In genomic region chr15:43190178-43190577, GRCh38 we compare ENCODE assay signal across 27 cellular contexts. TPM values are rescaled to one million over a fixed set of nuclear protein-coding genes. Genes with fewer than 3 reads are reported as not detected.
A peak's percentile ranks its signal among the peaks of the same experiment; 100 is the strongest.
DNase-seq lines count a peak whose midpoint lies in the region; ATAC-seq and TF ChIP-seq lines count a peak whose summit lies in the region.
"Had no signal": no experiment of that assay in that cellular context is flagged by ENCODE, and none has a peak within 500 bp of the region (broad histone marks: within the 10 kb centered on the region; RNA-seq: fewer than 3 reads in every experiment).

No MANE protein-coding gene starts in this region.

- no peak overlapping the region for H2AFZ ChIP-seq in IMR-90 (replicated peaks; ENCODE audit: low read length, poor library complexity)
- H2AFZ ChIP-seq: GM23338 had no signal

- H3K27me3 Mint-ChIP-seq in activated CD8-positive, alpha-beta T cell treated with anti-CD3 and anti-CD28 coated beads for 36 hours = no peaks in the 10 kb centered on the region
- H3K27me3 Mint-ChIP-seq: activated naive CD8-positive, alpha-beta T cell; stimulated activated memory B cell treated with anti-CD40 and anti-IgM and Interleukin-4, amounts not matched to agents 10 μg/mL and 1 μg/mL and 100 μg/mL, for 72 hours had no signal

- no peak overlapping the region for H3K56ac ChIP-seq in IMR-90 (ENCODE audit: extremely low read depth, insufficient read depth, low read length)

- no peak overlapping the region for H2BK15ac ChIP-seq in IMR-90 (ENCODE audit: low read depth, low read length)

- no peak for ATAC-seq in IMR-90 (ENCODE audit: low read depth)
- peak in 7 of 8 donors; percentile 21 to 80 (median 65) for ATAC-seq in heart right ventricle
- ATAC-seq in GM18870 (IDR thresholded peaks at IDR 0.05; ENCODE audit: unreplicated experiment) = no peak
- no peak for ATAC-seq in activated CD8-positive, alpha-beta T cell treated with anti-CD3 and anti-CD28 coated beads for 36 hours
- ATAC-seq: GM23338; stimulated activated memory B cell treated with anti-CD40 and anti-IgM and Interleukin-4, amounts not matched to agents 10 μg/mL and 1 μg/mL and 100 μg/mL, for 72 hours had no signal

- no peak overlapping the region for H3K9ac ChIP-seq in IMR-90 (ENCODE audit: low read depth, low read length)

- H4K8ac ChIP-seq in IMR-90 (ENCODE audit: low read depth in 2 of 2, low read length in 2 of 2) = no peak overlapping the region

- H4K20me1 ChIP-seq in IMR-90 (ENCODE audit: insufficient read depth, low read length) = no peaks in the 10 kb centered on the region

- H3K36me3 ChIP-seq in IMR-90 (ENCODE audit: control insufficient read depth, insufficient read depth, low read length) (peaks cover 21% of the 10 kb centered on the region), heart right ventricle (peaks cover 0 to 71% (median 44%) of the 10 kb centered on the region in 9 donors), prostate gland (peaks cover 0 to 2% of the 10 kb centered on the region in 2 donors)

- H3K9me1 ChIP-seq in IMR-90 (ENCODE audit: insufficient read depth, low read length) = no peaks in the 10 kb centered on the region; the same call in 1 of the 2 replicates

- H3K9me3 ChIP-seq in IMR-90 (ENCODE audit: control insufficient read depth, insufficient read depth, low read length) (no peaks in the 10 kb centered on the region), heart right ventricle (no peaks in the 10 kb centered on the region), prostate gland (no peaks in the 10 kb centered on the region)
- H3K9me3 ChIP-seq: esophagus squamous epithelium, Peyer's patch, SJSA1, vagina had no signal

- POLR2A ChIA-PET in IMR-90 (lab: Charles Lee; ENCODE audit: unreplicated experiment) = no interaction called here
- POLR2A ChIA-PET in activated CD8-positive, alpha-beta T cell treated with anti-CD3 and anti-CD28 coated beads for 36 hours (lab: Charles Lee) = interaction anchor here (1.1 kb wide), 1 partner anchor 14 kb away, joined by 3 read pairs; no protein-coding TSS in a partner anchor

- H2BK20ac ChIP-seq in IMR-90 (ENCODE audit: low read depth, low read length) = no peak overlapping the region

- no peak overlapping the region for H3K27ac Mint-ChIP-seq in activated CD8-positive, alpha-beta T cell treated with anti-CD3 and anti-CD28 coated beads for 36 hours
- H3K27ac Mint-ChIP-seq: activated naive CD8-positive, alpha-beta T cell; brain; endodermal cell; GM23338; HFFc6; stimulated activated memory B cell treated with anti-CD40 and anti-IgM and Interleukin-4, amounts not matched to agents 10 μg/mL and 1 μg/mL and 100 μg/mL, for 72 hours; T-helper 1 cell treated with Interleukin-12 subunit alpha and Interleukin-12 subunit beta and Interleukin-4 antibody, amounts not matched to agents 30 μg/mL and 1 μg/mL, for 36 hours had no signal

- in situ Hi-C loops in IMR-90 (cut with MboI; ENCODE audit: low sequenced_read_pairs) (no loop called here), astrocyte of the cerebellum (cut with HindIII; ENCODE audit: low sequenced_read_pairs) (loop anchor here (5.0 kb wide), 2 partner anchors 48 to 97 kb away; no protein-coding TSS in a partner anchor)

- TF ChIP-seq CTCF in IMR-90 (conservative IDR thresholded peaks at IDR 0.05; ENCODE audit: low read depth, low read length) (no peak), astrocyte of the cerebellum (IDR thresholded peaks at IDR 0.05; ENCODE audit: low read depth, low read length, missing control alignments) (no peak), heart right ventricle (IDR thresholded peaks at IDR 0.05) (no peak), prostate gland (IDR thresholded peaks at IDR 0.05) (no peak)
- TF ChIP-seq CTCF in activated CD8-positive, alpha-beta T cell treated with anti-CD3 and anti-CD28 coated beads for 36 hours (IDR thresholded peaks at IDR 0.05) = no peak

- H3K14ac ChIP-seq in IMR-90 (replicated peaks; ENCODE audit: low read depth, low read length) = no peak overlapping the region

- dilution Hi-C loops in IMR-90 (cut with HindIII; ENCODE audit: low sequenced_read_pairs, unreplicated experiment) = no loop called here

- no peak overlapping the region for H3K18ac ChIP-seq in IMR-90 (ENCODE audit: low read depth, low read length)

- H4K91ac ChIP-seq in IMR-90 (ENCODE audit: insufficient read depth, low read depth, low read length) = no peak overlapping the region

- no peak overlapping the region for H2BK5ac ChIP-seq in IMR-90 (ENCODE audit: low read depth, low read length, poor library complexity, severe bottlenecking)

- H3K79me1 ChIP-seq in IMR-90 (ENCODE audit: low read depth in 1 of 2, low read length in 2 of 2) = peaks cover 10 to 13% of the 10 kb centered on the region in 2 experiments

- no peak overlapping the region for H3K4me2 ChIP-seq in IMR-90 (ENCODE audit: low read depth, low read length)
- H3K4me2 ChIP-seq: GM23338 had no signal

- no peak overlapping the region for H3K4me3 Mint-ChIP-seq in activated CD8-positive, alpha-beta T cell treated with anti-CD3 and anti-CD28 coated beads for 36 hours
- H3K4me3 Mint-ChIP-seq: activated naive CD8-positive, alpha-beta T cell; brain; endodermal cell; GM23338; HFFc6; stimulated activated memory B cell treated with anti-CD40 and anti-IgM and Interleukin-4, amounts not matched to agents 10 μg/mL and 1 μg/mL and 100 μg/mL, for 72 hours; T-helper 1 cell treated with Interleukin-12 subunit alpha and Interleukin-12 subunit beta and Interleukin-4 antibody, amounts not matched to agents 30 μg/mL and 1 μg/mL, for 36 hours had no signal

- H3K4me1 Mint-ChIP-seq in activated CD8-positive, alpha-beta T cell treated with anti-CD3 and anti-CD28 coated beads for 36 hours (ENCODE audit: low read depth) = peaks cover 25% of the 10 kb centered on the region
- H3K4me1 Mint-ChIP-seq: endodermal cell had no signal

- DNase-seq in IMR-90 (peak; percentile 26), astrocyte of the cerebellum (ENCODE audit: low read depth) (peak; percentile 22), heart right ventricle (peak; percentile 74 to 83), prostate gland (ENCODE audit: low spot score) (peak; percentile 63), Kasumi-1 (lab: John Stamatoyannopoulos, UW) (no peak), NCI-H1694 (lab: John Stamatoyannopoulos, UW) (no peak)
- DNase-seq in activated CD8-positive, alpha-beta T cell treated with anti-CD3 and anti-CD28 coated beads for 36 hours = no peak
- DNase-seq: activated CD4-positive, alpha-beta T cell treated with anti-CD3 and anti-CD28 coated beads, Interleukin-2, amount 50 U/mL, for 4 hours; activated CD8-positive, alpha-beta memory T cell treated with anti-CD3 and anti-CD28 coated beads, Interleukin-2, amount 50 U/mL, for 4 hours; endodermal cell; esophagus squamous epithelium; HFFc6; KBM-7; NCI-H69; Peyer's patch; stimulated activated CD4-positive, alpha-beta T cell treated with anti-CD3 and anti-CD28 coated beads, Interleukin-4, amount 100 ng/mL, for 1 hour; WERI-Rb-1 had no signal

- no CpG with 5 or more reads among the region's 1 CpG for WGBS in IMR-90 (ENCODE audit: extremely low coverage in 2 of 2, insufficient read length in 1 of 2), 2 experiments
- 15 to 43% methylated on average over 1 of the region's 1 CpG for WGBS in heart right ventricle, 2 donors
- 52% methylated on average over 1 of the region's 1 CpG for WGBS in prostate gland

- no peak overlapping the region for H3K4ac ChIP-seq in IMR-90 (ENCODE audit: low read depth, low read length)

- H2AK9ac ChIP-seq in IMR-90 (replicated peaks; ENCODE audit: low read depth, low read length, poor library complexity) = no peak overlapping the region

- peaks cover 5% of the 10 kb centered on the region for H3K4me1 ChIP-seq in IMR-90 (ENCODE audit: control insufficient read depth, insufficient read depth, low read length)
- H3K4me1 ChIP-seq in heart right ventricle = peaks cover 0 to 65% (median 46%) of the 10 kb centered on the region in 9 donors
- peaks cover 10% of the 10 kb centered on the region for H3K4me1 ChIP-seq in prostate gland (replicated peaks)

- 0 out of 2 replicates have a peak overlapping the region, but pooled peaks have one; percentile 23 for H3K23ac ChIP-seq in IMR-90 (ENCODE audit: low read depth, low read length)

- no peak overlapping the region for H2BK120ac ChIP-seq in IMR-90 (ENCODE audit: low read depth, low read length)

- H3K27ac ChIP-seq in IMR-90 (ENCODE audit: insufficient read depth, low read length) = no peak overlapping the region
- peak overlapping the region in 9 of 10 donors; percentile 48 to 89 (median 76) for H3K27ac ChIP-seq in heart right ventricle
- no peak overlapping the region for H3K27ac ChIP-seq in prostate gland
- H3K27ac ChIP-seq: esophagus squamous epithelium, Peyer's patch, SJSA1, vagina, WERI-Rb-1 had no signal

- no TSS peak for BruUV-seq in IMR-90 (replicated peaks; lab: Mats Ljungman, UMichigan)

- H3K9me3 Mint-ChIP-seq in activated CD8-positive, alpha-beta T cell treated with anti-CD3 and anti-CD28 coated beads for 36 hours = no peaks in the 10 kb centered on the region
- H3K9me3 Mint-ChIP-seq: brain; endodermal cell; GM23338; HFFc6; stimulated activated memory B cell treated with anti-CD40 and anti-IgM and Interleukin-4, amounts not matched to agents 10 μg/mL and 1 μg/mL and 100 μg/mL, for 72 hours; T-helper 1 cell treated with Interleukin-12 subunit alpha and Interleukin-12 subunit beta and Interleukin-4 antibody, amounts not matched to agents 30 μg/mL and 1 μg/mL, for 36 hours had no signal

- no peak overlapping the region for H2AK5ac ChIP-seq in IMR-90 (ENCODE audit: low read depth, low read length)

- TF ChIP-seq RAD21 in IMR-90 (IDR thresholded peaks at IDR 0.05; ENCODE audit: low read length) = no peak

- H4K5ac ChIP-seq in IMR-90 (ENCODE audit: low read depth, low read length) = no peak overlapping the region

- H3K27me3 ChIP-seq in IMR-90 (ENCODE audit: control insufficient read depth, insufficient read depth, low read length) (no peaks in the 10 kb centered on the region), heart right ventricle (no peaks in the 10 kb centered on the region), prostate gland (replicated peaks; ENCODE audit: insufficient read depth) (no peaks in the 10 kb centered on the region)
- H3K27me3 ChIP-seq: esophagus squamous epithelium, Peyer's patch, SJSA1, vagina had no signal

- CTCF ChIA-PET in IMR-90 (lab: Yijun Ruan, JAX) = interaction anchor here (0.6 to 0.9 kb wide), 2 partner anchors 95 to 144 kb away, joined by 3 read pairs; no protein-coding TSS in a partner anchor
- CTCF ChIA-PET in activated CD8-positive, alpha-beta T cell treated with anti-CD3 and anti-CD28 coated beads for 36 hours (lab: Charles Lee) = interaction anchor here (1.4 to 4.0 kb wide), 3 partner anchors 14 to 96 kb away, joined by 4 to 29 read pairs (median 4); no protein-coding TSS in a partner anchor

- TF ChIP-seq POLR2A in IMR-90 (IDR thresholded peaks at IDR 0.05; ENCODE audit: low read depth, low read length) = no peak
- no peak for TF ChIP-seq POLR2A in prostate gland (IDR thresholded peaks at IDR 0.05)

- peaks cover 24% of the 10 kb centered on the region for H3K36me3 Mint-ChIP-seq in activated CD8-positive, alpha-beta T cell treated with anti-CD3 and anti-CD28 coated beads for 36 hours (ENCODE audit: low read depth)

- intact Hi-C loops in IMR-90 (cut with micrococcal nuclease) = no loop called here
- intact Hi-C loops in heart right ventricle (cut with DNase I) = no loop called here
- intact Hi-C loops in prostate gland (cut with DNase I) = no loop called here
- intact Hi-C loops in activated CD8-positive, alpha-beta T cell treated with anti-CD3 and anti-CD28 coated beads for 36 hours (cut with micrococcal nuclease) = no loop called here

- H3K4me3 ChIP-seq in IMR-90 (ENCODE audit: insufficient read depth, low read depth, low read length) (no peak overlapping the region), astrocyte of the cerebellum (ENCODE audit: low read depth, low read length) (no peak overlapping the region), heart right ventricle (no peak overlapping the region), prostate gland (no peak overlapping the region)
- H3K4me3 ChIP-seq: esophagus squamous epithelium, GM23338, Peyer's patch, SJSA1, vagina had no signal

RNA-seq across cellular contexts. Expression of gene CCNDBP1, which starts 5.0 kb away (rescaled TPM):
- total RNA-seq in IMR-90 (2012; rRNA removed) = 33.9 and 40.3 TPM in 2 replicates
- polyA plus RNA-seq in IMR-90 (2012; rRNA removed) = 33.4 and 34.9 TPM in 2 replicates
- polyA plus RNA-seq in IMR-90 (2012; cell fraction: cytosol; rRNA removed) = 15.8 and 18.6 TPM in 2 replicates
- polyA plus RNA-seq in IMR-90 (2012; cell fraction: nucleus; rRNA removed; ENCODE audit: low replicate concordance) = 16.6 and 32.5 TPM in 2 replicates
- total RNA-seq in heart right ventricle = 10 to 100 TPM; 43.7 to 65.1 (median 59.9) TPM
- polyA plus RNA-seq in heart right ventricle = 10 to 100 TPM; 27.6 to 54.2 TPM
- total RNA-seq in prostate gland = 10 to 100 TPM; 63.6 to 91.9 TPM
- total RNA-seq in activated CD8-positive, alpha-beta T cell treated with anti-CD3 and anti-CD28 coated beads for 36 hours = 10 to 100 TPM; 49.2 to 54.1 TPM

RNA-seq across cellular contexts. Expression of gene EPB42, which starts 30.6 kb away (rescaled TPM):
- total RNA-seq in IMR-90 (2012; rRNA removed) = not detected in 2 replicates
- polyA plus RNA-seq in IMR-90 (2012; rRNA removed) = not detected in 2 replicates
- polyA plus RNA-seq in IMR-90 (2012; cell fraction: cytosol; rRNA removed) = not detected in 2 replicates
- not detected in 2 replicates for polyA plus RNA-seq in IMR-90 (2012; cell fraction: nucleus; rRNA removed; ENCODE audit: low replicate concordance)
- under 1 TPM in 6 of 10 donors, not detected in 4; 0.12 to 0.26 (median 0.16) TPM for total RNA-seq in heart right ventricle
- under 1 TPM in 1 of 2 donors, not detected in 1; 0.03 TPM for polyA plus RNA-seq in heart right ventricle
- 1 to 10 TPM in 1 of 2 donors, not detected in 1; 1.4 TPM for total RNA-seq in prostate gland
- total RNA-seq in activated CD8-positive, alpha-beta T cell treated with anti-CD3 and anti-CD28 coated beads for 36 hours = not detected
- total RNA-seq: endodermal cell, esophagus squamous epithelium, GM23338, HFFc6, Peyer's patch, SJSA1, vagina had no signal
- polyA plus RNA-seq: BJ, GM23338, keratinocyte had no signal

RNA-seq across cellular contexts. Expression of gene TMEM62, which starts 56.8 kb away (rescaled TPM):
- total RNA-seq in IMR-90 (2012; rRNA removed) (5.6 and 8.6 TPM in 2 replicates), heart right ventricle (10 to 100 TPM in 7 of 10 donors, 1 to 10 TPM in 3; 7.6 to 13.8 (median 11.7) TPM), prostate gland (10 to 100 TPM; 34.4 to 35.4 TPM)
- polyA plus RNA-seq in IMR-90 (2012; rRNA removed) (3.1 and 3.7 TPM in 2 replicates), heart right ventricle (10 to 100 TPM; 11.4 to 13.9 TPM)
- 1.6 and 2.4 TPM in 2 replicates for polyA plus RNA-seq in IMR-90 (2012; cell fraction: cytosol; rRNA removed)
- polyA plus RNA-seq in IMR-90 (2012; cell fraction: nucleus; rRNA removed; ENCODE audit: low replicate concordance) = 5.0 and 15.5 TPM in 2 replicates
- total RNA-seq in activated CD8-positive, alpha-beta T cell treated with anti-CD3 and anti-CD28 coated beads for 36 hours = 10 to 100 TPM; 10.5 to 11.6 TPM

Comparison
In these comparisons a context has a peak if more than half of its experiments do, and no peak if none do; other contexts are left out.
1. ATAC-seq: peak in heart right ventricle (7 of 8); none in IMR-90 (single experiment), GM18870 (single experiment) and activated CD8-positive, alpha-beta T cell treated with anti-CD3 and anti-CD28 coated beads for 36 hours (single experiment).
2. DNase-seq: peak in IMR-90 (single experiment), astrocyte of the cerebellum (single experiment), heart right ventricle (2 of 2) and prostate gland (single experiment); none in Kasumi-1 (0 of 2), NCI-H1694 (single experiment) and activated CD8-positive, alpha-beta T cell treated with anti-CD3 and anti-CD28 coated beads for 36 hours (single experiment).
3. H3K27ac ChIP-seq: peak in heart right ventricle (9 of 10); none in IMR-90 (single experiment) and prostate gland (0 of 2).